Comparison of ENCODE assay signal across 26 cellular contexts in genomic region chr17:73599599-73599998, GRCh38. TPM values are rescaled to one million over a fixed set of nuclear protein-coding genes. Genes with fewer than 3 reads are reported as not detected.
"Had no signal": no experiment of that assay in that cellular context is flagged by ENCODE, and none has a peak within 500 bp of the region (broad histone marks: within the 10 kb centered on the region; RNA-seq: fewer than 3 reads in every experiment).

No MANE protein-coding gene starts in this region.

- H3K9me3 Mint-ChIP-seq: activated CD4-positive, alpha-beta memory T cell treated with anti-CD3 and anti-CD28 coated beads, Interleukin-2, amount 10 ng/mL, durations not matched to agents 7 days and 5 days; activated CD4-positive, alpha-beta T cell treated with anti-CD3 and anti-CD28 coated beads, Interleukin-2, amount 10 ng/mL, durations not matched to agents 7 days and 5 days; activated naive CD4-positive, alpha-beta T cell treated with anti-CD3 and anti-CD28 coated beads, Interleukin-2, amount 50 U/mL, for 72 hours; activated T-cell treated with anti-CD3 and anti-CD28 coated beads, Interleukin-2, amount 50 U/mL, for 72 hours; central memory CD8-positive, alpha-beta T cell; immature natural killer cell; naive thymus-derived CD8-positive, alpha-beta T cell; stimulated activated effector memory CD8-positive, alpha-beta T cell treated with anti-CD3 and anti-CD28 coated beads, Interleukin-12 subunit alpha, Interleukin-12 subunit beta, amount 100 ng/mL, for 72 hours; WTC11 had no signal

- H3K27me3 Mint-ChIP-seq: activated CD4-positive, alpha-beta T cell treated with anti-CD3 and anti-CD28 coated beads, Interleukin-2, amount 10 ng/mL, durations not matched to agents 7 days and 5 days; central memory CD8-positive, alpha-beta T cell had no signal

- H3K4me1 Mint-ChIP-seq: central memory CD8-positive, alpha-beta T cell had no signal

- H3K27ac ChIP-seq: breast epithelium, esophagus muscularis mucosa, foreskin keratinocyte, heart left ventricle, skin epidermis, stomach, tibial artery, upper lobe of right lung had no signal

- FAIRE-seq: kidney had no signal

- H3K36me3 Mint-ChIP-seq: activated naive CD4-positive, alpha-beta T cell treated with anti-CD3 and anti-CD28 coated beads, Interleukin-2, amount 50 U/mL, for 72 hours; stimulated activated effector memory CD8-positive, alpha-beta T cell treated with anti-CD3 and anti-CD28 coated beads, Interleukin-12 subunit alpha, Interleukin-12 subunit beta, amount 100 ng/mL, for 72 hours; WTC11 had no signal

- H3K27me3 ChIP-seq: breast epithelium, foreskin keratinocyte, heart left ventricle, upper lobe of right lung had no signal

- H3K4me3 Mint-ChIP-seq: activated CD4-positive, alpha-beta memory T cell treated with anti-CD3 and anti-CD28 coated beads, Interleukin-2, amount 10 ng/mL, durations not matched to agents 7 days and 5 days; activated CD4-positive, alpha-beta T cell treated with anti-CD3 and anti-CD28 coated beads, Interleukin-2, amount 10 ng/mL, durations not matched to agents 7 days and 5 days; activated T-cell treated with anti-CD3 and anti-CD28 coated beads, Interleukin-2, amount 50 U/mL, for 72 hours; central memory CD8-positive, alpha-beta T cell; immature natural killer cell; naive thymus-derived CD8-positive, alpha-beta T cell; stimulated activated effector memory CD8-positive, alpha-beta T cell treated with anti-CD3 and anti-CD28 coated beads, Interleukin-12 subunit alpha, Interleukin-12 subunit beta, amount 100 ng/mL, for 72 hours; WTC11 had no signal

- DNase-seq: activated CD4-positive, alpha-beta memory T cell treated with anti-CD3 and anti-CD28 coated beads, Interleukin-2, amount 10 ng/mL, durations not matched to agents 7 days and 5 days; activated CD4-positive, alpha-beta T cell treated with anti-CD3 and anti-CD28 coated beads for 1 hour; activated CD4-positive, alpha-beta T cell treated with anti-CD3 and anti-CD28 coated beads, Interleukin-2, amount 10 ng/mL, durations not matched to agents 7 days and 5 days; activated naive CD4-positive, alpha-beta T cell; activated T-cell treated with anti-CD3 and anti-CD28 coated beads, Interleukin-2, amount 50 U/mL, for 72 hours; dermis blood vessel endothelial cell; effector CD4-positive, alpha-beta T cell; foreskin keratinocyte; hypothalamus; immature natural killer cell; kidney; left colon; naive thymus-derived CD8-positive, alpha-beta T cell; stimulated activated CD4-positive, alpha-beta T cell treated with anti-CD3 and anti-CD28 coated beads, Interleukin-4, amount 100 ng/mL, for 24 hours; stomach; T-helper 2 cell; tibial artery; upper lobe of right lung had no signal

- H3K4me3 ChIP-seq: breast epithelium, esophagus muscularis mucosa, heart left ventricle, skin epidermis, stomach, tibial artery, upper lobe of right lung had no signal

- H3K9me3 ChIP-seq: breast epithelium, esophagus muscularis mucosa, heart left ventricle, tibial artery, upper lobe of right lung had no signal

- H3K27ac Mint-ChIP-seq: activated CD4-positive, alpha-beta memory T cell treated with anti-CD3 and anti-CD28 coated beads, Interleukin-2, amount 10 ng/mL, durations not matched to agents 7 days and 5 days; activated CD4-positive, alpha-beta T cell treated with anti-CD3 and anti-CD28 coated beads, Interleukin-2, amount 10 ng/mL, durations not matched to agents 7 days and 5 days; activated T-cell treated with anti-CD3 and anti-CD28 coated beads, Interleukin-2, amount 50 U/mL, for 72 hours; immature natural killer cell; stimulated activated effector memory CD8-positive, alpha-beta T cell treated with anti-CD3 and anti-CD28 coated beads, Interleukin-12 subunit alpha, Interleukin-12 subunit beta, amount 100 ng/mL, for 72 hours had no signal

- H3K4me1 ChIP-seq: breast epithelium, foreskin keratinocyte, tibial artery, upper lobe of right lung had no signal

- ATAC-seq: activated naive CD4-positive, alpha-beta T cell treated with anti-CD3 and anti-CD28 coated beads, Interleukin-2, amount 50 U/mL, for 72 hours; activated T-cell treated with anti-CD3 and anti-CD28 coated beads, Interleukin-2, amount 50 U/mL, for 72 hours; foreskin keratinocyte; heart left ventricle; left colon; naive thymus-derived CD8-positive, alpha-beta T cell; stimulated activated effector memory CD8-positive, alpha-beta T cell treated with anti-CD3 and anti-CD28 coated beads, Interleukin-12 subunit alpha, Interleukin-12 subunit beta, amount 100 ng/mL, for 72 hours; upper lobe of right lung; WTC11 had no signal

- H3K36me3 ChIP-seq: breast epithelium, esophagus muscularis mucosa, heart left ventricle, stomach, tibial artery, upper lobe of right lung had no signal

RNA-seq across cellular contexts. Expression of gene SDK2, which starts 44.6 kb away (rescaled TPM):
- total RNA-seq: dermis blood vessel endothelial cell had no signal
- polyA plus RNA-seq: immature natural killer cell had no signal
